Comparison of ENCODE assay signal across 23 cellular contexts in genomic region chr3:52110502-52110901, GRCh38. TPM values are rescaled to one million over a fixed set of nuclear protein-coding genes. Genes with fewer than 3 reads are reported as not detected.
A peak's percentile ranks its signal among the peaks of the same experiment; 100 is the strongest.
DNase-seq lines count a peak whose midpoint lies in the region; ATAC-seq and TF ChIP-seq lines count a peak whose summit lies in the region.
"Had no signal": no experiment of that assay in that cellular context is flagged by ENCODE, and none has a peak within 500 bp of the region (broad histone marks: within the 10 kb centered on the region; RNA-seq: fewer than 3 reads in every experiment).

No MANE protein-coding gene starts in this region.

- ATAC-seq in left cardiac atrium (no peak), Right ventricle myocardium inferior (no peak), psoas muscle (no peak), GM18870 (IDR thresholded peaks at IDR 0.05; ENCODE audit: unreplicated experiment) (no peak)
- ATAC-seq: GM23338, Panc1 had no signal

- no peak overlapping the region for H3K4me3 ChIP-seq in psoas muscle
- H3K4me3 ChIP-seq: GM23338, SJSA1 had no signal

- peak overlapping the region; percentile 76 to 92 (median 88) for H3K27ac Mint-ChIP-seq in immature natural killer cell
- H3K27ac Mint-ChIP-seq: B cell; CD4-positive, alpha-beta T cell; GM23338 had no signal

- peak; percentile 17 for DNase-seq in left cardiac atrium
- DNase-seq in Right ventricle myocardium inferior (ENCODE audit: missing footprints), result no peak
- DNase-seq in immature natural killer cell, result peak in 2 of 3 donors; percentile 15 to 26
- peak in 1 of 2 donors; percentile 26 for DNase-seq in psoas muscle
- DNase-seq in NCI-H2171 treated with DMSO at 0.1 percent for 48 hours (lab: John Stamatoyannopoulos, UW), result no peak
- DNase-seq in C1 segment of cervical spinal cord (lab: John Stamatoyannopoulos, UW), result no peak
- DNase-seq: Caco-2; CD4-positive, alpha-beta T cell; DMS 273 treated with DMSO at 0.1 percent for 48 hours; DND-41; HCEC 1CT; KG1; NCI-H1092 treated with DMSO at 0.1 percent for 48 hours; NCI-H2029 treated with DMSO at 0.1 percent for 48 hours; NCI-H345; NCI-H524 treated with DMSO at 0.1 percent for 48 hours; NCI-H82 had no signal

- H3K27me3 Mint-ChIP-seq in immature natural killer cell (ENCODE audit: low read depth in 3 of 3), result peaks cover 0 to 2% (median 0%) of the 10 kb centered on the region in 3 donors
- H3K27me3 Mint-ChIP-seq: B cell; CD4-positive, alpha-beta T cell had no signal

- intact Hi-C loops in left cardiac atrium (cut with DNase I) (loop anchor here in 1 of 2 donors (5.0 kb wide), 1 partner anchor 53 kb away; the partner anchor contains the start of gene DUSP7), Right ventricle myocardium inferior (cut with DNase I) (no loop called here), psoas muscle (cut with DNase I) (no loop called here)

- no peaks in the 10 kb centered on the region for H3K36me3 ChIP-seq in psoas muscle (ENCODE audit: insufficient read depth in 1 of 2, low read depth in 1 of 2)

- no peak for TF ChIP-seq CTCF in psoas muscle (IDR thresholded peaks at IDR 0.05)

- no peaks in the 10 kb centered on the region for H3K9me3 ChIP-seq in psoas muscle
- H3K9me3 ChIP-seq: Caco-2, SJSA1 had no signal

- peaks cover 0 to 8% (median 4%) of the 10 kb centered on the region in 3 donors for H3K36me3 Mint-ChIP-seq in immature natural killer cell

- 85 to 88% (median 86%) methylated on average over 2 of the region's 2 CpGs for WGBS in psoas muscle, 3 donors

- peak overlapping the region; percentile 30 for H3K27ac ChIP-seq in psoas muscle
- H3K27ac ChIP-seq: HL-60, SJSA1 had no signal

- peak overlapping the region in 2 of 5 donors; percentile 56 to 81 for H3K4me3 Mint-ChIP-seq in immature natural killer cell
- H3K4me3 Mint-ChIP-seq: B cell; CD4-positive, alpha-beta T cell; GM23338 had no signal

- H3K4me1 Mint-ChIP-seq in immature natural killer cell, result peaks cover 31% of the 10 kb centered on the region in 2 donors
- H3K4me1 Mint-ChIP-seq: GM23338 had no signal

- H3K4me1 ChIP-seq in psoas muscle, result peaks cover 9% of the 10 kb centered on the region
- H3K4me1 ChIP-seq: Caco-2, SJSA1 had no signal

- no peaks in the 10 kb centered on the region for H3K27me3 ChIP-seq in psoas muscle (ENCODE audit: insufficient read depth in 3 of 3, low read length in 2 of 3)
- H3K27me3 ChIP-seq: SJSA1 had no signal

- H3K9me3 Mint-ChIP-seq in immature natural killer cell, result no peaks in the 10 kb centered on the region
- H3K9me3 Mint-ChIP-seq: CD4-positive, alpha-beta T cell; GM23338 had no signal

RNA-seq across cellular contexts. Expression of gene POC1A, which starts 43.7 kb away (rescaled TPM):
- total RNA-seq in left cardiac atrium, result 1 to 10 TPM; 1.9 to 2.4 TPM
- 1.7 TPM for total RNA-seq in Right ventricle myocardium inferior
- polyA plus RNA-seq in immature natural killer cell, result 1 to 10 TPM in 2 of 3 donors, not detected in 1; 2.9 to 4.0 TPM
- 1 to 10 TPM; 1.1 to 3.2 (median 1.6) TPM for total RNA-seq in psoas muscle
- 1 to 10 TPM in 2 of 3 donors, under 1 TPM in 1; 0.87 to 2.9 (median 2.1) TPM for polyA plus RNA-seq in psoas muscle

RNA-seq across cellular contexts. Expression of gene DUSP7, which starts 54.1 kb away (rescaled TPM):
- total RNA-seq in left cardiac atrium, result 10 to 100 TPM; 24.6 to 39.3 TPM
- total RNA-seq in Right ventricle myocardium inferior, result 25.0 TPM
- polyA plus RNA-seq in immature natural killer cell, result 1 to 10 TPM; 1.2 to 4.3 (median 1.6) TPM
- 10 to 100 TPM in 3 of 4 donors, 1 to 10 TPM in 1; 9.7 to 31.9 (median 17.1) TPM for total RNA-seq in psoas muscle
- polyA plus RNA-seq in psoas muscle, result 10 to 100 TPM in 2 of 3 donors, 1 to 10 TPM in 1; 7.4 to 27.6 (median 15.7) TPM

Comparison
In these comparisons a context has a peak if more than half of its experiments do, and no peak if none do; other contexts are left out.
1. DNase-seq: peak in left cardiac atrium (single experiment) and immature natural killer cell (2 of 3); none in Right ventricle myocardium inferior (single experiment), NCI-H2171 treated with DMSO at 0.1 percent for 48 hours (single experiment) and C1 segment of cervical spinal cord (0 of 14).